9 cellular contexts compared by ENCODE assay signal in the genomic region with DNA sequence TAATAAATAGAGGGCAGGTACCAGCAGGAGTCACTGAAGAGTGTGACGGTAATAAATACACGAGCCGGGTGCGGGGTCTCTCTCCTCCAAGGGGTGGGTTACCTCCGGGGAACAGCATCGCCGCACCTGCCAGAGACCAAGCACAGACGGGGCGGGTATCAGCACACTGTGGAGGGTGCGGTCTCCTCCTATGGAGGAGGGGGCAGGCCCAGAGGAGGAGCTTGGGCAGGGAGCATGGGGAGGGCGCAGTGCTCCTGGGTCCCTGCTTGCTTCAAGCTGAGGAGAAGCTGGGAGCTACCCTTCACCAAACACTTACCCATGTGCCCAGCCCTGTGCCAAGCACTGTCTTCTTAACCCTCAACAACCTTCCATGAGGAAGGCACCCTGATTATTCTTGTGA. TPM values are rescaled to one million over a fixed set of nuclear protein-coding genes. Genes with fewer than 3 reads are reported as not detected.
DNase-seq lines count a peak whose midpoint lies in the region; ATAC-seq and TF ChIP-seq lines count a peak whose summit lies in the region.
"Had no signal": no experiment of that assay in that cellular context is flagged by ENCODE, and none has a peak within 500 bp of the region (broad histone marks: within the 10 kb centered on the region; RNA-seq: fewer than 3 reads in every experiment).

No MANE protein-coding gene starts in this region.

- no peak overlapping the region for H3K56ac ChIP-seq in IMR-90 (ENCODE audit: extremely low read depth, insufficient read depth, low read length)

- H2BK15ac ChIP-seq in IMR-90 (ENCODE audit: low read depth, low read length) = no peak overlapping the region; the same call in 2 of the 3 replicates

- peak overlapping the region; percentile 20; the same call in 1 of the 2 replicates for H2AK5ac ChIP-seq in IMR-90 (ENCODE audit: low read depth, low read length)

- H2AK9ac ChIP-seq in IMR-90 (replicated peaks; ENCODE audit: low read depth, low read length, poor library complexity) = peak overlapping the region; percentile 16

- TF ChIP-seq CTCF in IMR-90 (conservative IDR thresholded peaks at IDR 0.05; ENCODE audit: low read depth, low read length) = no peak

- no peak overlapping the region for H2BK120ac ChIP-seq in IMR-90 (ENCODE audit: low read depth, low read length)

- no peak overlapping the region; a peak in 1 of 4 replicates for H4K8ac ChIP-seq in IMR-90 (ENCODE audit: low read depth in 2 of 2, low read length in 2 of 2)

- no peaks in the 10 kb centered on the region for H3K36me3 ChIP-seq in IMR-90 (ENCODE audit: control insufficient read depth, insufficient read depth, low read length)
- H3K36me3 ChIP-seq in effector memory CD4-positive, alpha-beta T cell (ENCODE audit: control insufficient read depth, insufficient read depth, low read length) = no peaks in the 10 kb centered on the region

- no TSS peak for BruUV-seq in IMR-90 (replicated peaks; lab: Mats Ljungman, UMichigan)

- H2BK20ac ChIP-seq in IMR-90 (ENCODE audit: low read depth, low read length) = no peak overlapping the region

- H4K5ac ChIP-seq in IMR-90 (ENCODE audit: low read depth, low read length) = no peak overlapping the region

- H3K9me3 ChIP-seq in IMR-90 (ENCODE audit: control insufficient read depth, insufficient read depth, low read length) = no peaks in the 10 kb centered on the region
- H3K9me3 ChIP-seq in effector memory CD4-positive, alpha-beta T cell (ENCODE audit: control insufficient read depth, low read length) = no peaks in the 10 kb centered on the region

- H3K4me3 Mint-ChIP-seq in activated CD8-positive, alpha-beta memory T cell treated with anti-CD3 and anti-CD28 coated beads, Interleukin-2, amount 10 ng/mL, durations not matched to agents 7 days and 5 days = no peak overlapping the region
- H3K4me3 Mint-ChIP-seq in stimulated activated naive CD8-positive, alpha-beta T cell treated with anti-CD3 and anti-CD28 coated beads, Interleukin-15, amount 100 ng/mL, for 72 hours = peak overlapping the region; percentile 37 to 84

- peaks cover 32% of the 10 kb centered on the region for H3K4me1 Mint-ChIP-seq in activated CD8-positive, alpha-beta memory T cell treated with anti-CD3 and anti-CD28 coated beads, Interleukin-2, amount 10 ng/mL, durations not matched to agents 7 days and 5 days
- H3K4me1 Mint-ChIP-seq in stimulated activated naive CD8-positive, alpha-beta T cell treated with anti-CD3 and anti-CD28 coated beads, Interleukin-15, amount 100 ng/mL, for 72 hours = peaks cover 48% of the 10 kb centered on the region

- ATAC-seq in activated CD8-positive, alpha-beta memory T cell treated with anti-CD3 and anti-CD28 coated beads, Interleukin-2, amount 10 ng/mL, durations not matched to agents 7 days and 5 days = no peak
- ATAC-seq in IMR-90 (ENCODE audit: low read depth) (no peak), HG03025 (IDR thresholded peaks at IDR 0.05; ENCODE audit: low FRiP score, unreplicated experiment) (no peak)
- no peak for ATAC-seq in stimulated activated naive CD8-positive, alpha-beta T cell treated with anti-CD3 and anti-CD28 coated beads, Interleukin-15, amount 100 ng/mL, for 72 hours

- no peak for TF ChIP-seq POLR2A in IMR-90 (IDR thresholded peaks at IDR 0.05; ENCODE audit: low read depth, low read length)

- no peaks in the 10 kb centered on the region for H3K27me3 ChIP-seq in IMR-90 (ENCODE audit: control insufficient read depth, insufficient read depth, low read length)
- no peaks in the 10 kb centered on the region for H3K27me3 ChIP-seq in effector memory CD4-positive, alpha-beta T cell (replicated peaks; ENCODE audit: control insufficient read depth, insufficient read depth, low read length, poor library complexity, severe bottlenecking)

- 67% methylated on average over 1 of the region's 11 CpGs; no CpG with 5 or more reads in 1 of the 2 experiments for WGBS in IMR-90 (ENCODE audit: extremely low coverage in 2 of 2, insufficient read length in 1 of 2), 2 experiments

- peak overlapping the region; percentile 23 for H2AFZ ChIP-seq in IMR-90 (replicated peaks; ENCODE audit: low read length, poor library complexity)

- CTCF ChIA-PET in activated CD8-positive, alpha-beta memory T cell treated with anti-CD3 and anti-CD28 coated beads, Interleukin-2, amount 10 ng/mL, durations not matched to agents 7 days and 5 days (lab: Charles Lee) = interaction anchor here (0.9 to 8.5 kb wide), 9 partner anchors 11 to 146 kb away, joined by 3 to 60 read pairs (median 4); partner anchors contain the start of gene ACYP1
- CTCF ChIA-PET in IMR-90 (lab: Yijun Ruan, JAX) = interaction anchor here (1.5 kb wide), 1 partner anchor 146 kb away, joined by 7 read pairs; no protein-coding TSS in a partner anchor

- intact Hi-C loops in IMR-90 (cut with micrococcal nuclease) = loop anchor here (5.0 to 10.0 kb wide), 2 partner anchors 125 to 352 kb away; partner anchors contain the start of gene ZC2HC1C

- peak overlapping the region; percentile 63 for H3K27ac Mint-ChIP-seq in activated CD8-positive, alpha-beta memory T cell treated with anti-CD3 and anti-CD28 coated beads, Interleukin-2, amount 10 ng/mL, durations not matched to agents 7 days and 5 days
- H3K27ac Mint-ChIP-seq in stimulated activated naive CD8-positive, alpha-beta T cell treated with anti-CD3 and anti-CD28 coated beads, Interleukin-15, amount 100 ng/mL, for 72 hours = peak overlapping the region; percentile 66 to 97

- no peaks in the 10 kb centered on the region for H4K20me1 ChIP-seq in IMR-90 (ENCODE audit: insufficient read depth, low read length)

- peaks cover 21% of the 10 kb centered on the region for H3K4me1 ChIP-seq in IMR-90 (ENCODE audit: control insufficient read depth, insufficient read depth, low read length)
- H3K4me1 ChIP-seq in effector memory CD4-positive, alpha-beta T cell (ENCODE audit: control insufficient read depth, insufficient read depth, low read length, poor library complexity, severe bottlenecking) = peaks cover 26% of the 10 kb centered on the region

- POLR2A ChIA-PET in IMR-90 (lab: Charles Lee; ENCODE audit: unreplicated experiment) = no interaction called here

- no peak overlapping the region for H3K4me2 ChIP-seq in IMR-90 (ENCODE audit: low read depth, low read length)

- no peak for DNase-seq in activated CD8-positive, alpha-beta memory T cell treated with anti-CD3 and anti-CD28 coated beads, Interleukin-2, amount 10 ng/mL, durations not matched to agents 7 days and 5 days
- no peak for DNase-seq in activated CD8-positive, alpha-beta memory T cell treated with anti-CD3 and anti-CD28 coated beads for 24 hours
- DNase-seq in IMR-90 = no peak
- DNase-seq in effector memory CD4-positive, alpha-beta T cell = no peak
- no peak for DNase-seq in stimulated activated naive CD8-positive, alpha-beta T cell treated with anti-CD3 and anti-CD28 coated beads, Interleukin-15, amount 100 ng/mL, for 72 hours
- no peak for DNase-seq in NCI-H446 (lab: John Stamatoyannopoulos, UW)
- DNase-seq in MV-4-11 (lab: John Stamatoyannopoulos, UW) = no peak
- DNase-seq: NCI-H2171 had no signal

- H3K27me3 Mint-ChIP-seq in activated CD8-positive, alpha-beta memory T cell treated with anti-CD3 and anti-CD28 coated beads, Interleukin-2, amount 10 ng/mL, durations not matched to agents 7 days and 5 days = no peaks in the 10 kb centered on the region
- H3K27me3 Mint-ChIP-seq in stimulated activated naive CD8-positive, alpha-beta T cell treated with anti-CD3 and anti-CD28 coated beads, Interleukin-15, amount 100 ng/mL, for 72 hours = peaks cover 7% of the 10 kb centered on the region

- no peak overlapping the region for H4K91ac ChIP-seq in IMR-90 (ENCODE audit: insufficient read depth, low read depth, low read length)

- no peak overlapping the region for H3K14ac ChIP-seq in IMR-90 (replicated peaks; ENCODE audit: low read depth, low read length)

- H3K9me1 ChIP-seq in IMR-90 (ENCODE audit: insufficient read depth, low read length) = peaks cover 18% of the 10 kb centered on the region

- H3K36me3 Mint-ChIP-seq in activated CD8-positive, alpha-beta memory T cell treated with anti-CD3 and anti-CD28 coated beads, Interleukin-2, amount 10 ng/mL, durations not matched to agents 7 days and 5 days = no peaks in the 10 kb centered on the region

- no peak overlapping the region for H3K27ac ChIP-seq in IMR-90 (ENCODE audit: insufficient read depth, low read length)
- peak overlapping the region; percentile 56 for H3K27ac ChIP-seq in effector memory CD4-positive, alpha-beta T cell (ENCODE audit: insufficient read depth, low read length, poor library complexity, severe bottlenecking)

- H3K18ac ChIP-seq in IMR-90 (ENCODE audit: low read depth, low read length) = no peak overlapping the region

- TF ChIP-seq RAD21 in IMR-90 (IDR thresholded peaks at IDR 0.05; ENCODE audit: low read length) = no peak

- H3K4ac ChIP-seq in IMR-90 (ENCODE audit: low read depth, low read length) = no peak overlapping the region

- H2BK5ac ChIP-seq in IMR-90 (ENCODE audit: low read depth, low read length, poor library complexity, severe bottlenecking) = no peak overlapping the region

- no peak overlapping the region for H3K23ac ChIP-seq in IMR-90 (ENCODE audit: low read depth, low read length)

- H3K79me1 ChIP-seq in IMR-90 (ENCODE audit: low read depth in 1 of 2, low read length in 2 of 2) = no peaks in the 10 kb centered on the region

- H3K9me3 Mint-ChIP-seq in activated CD8-positive, alpha-beta memory T cell treated with anti-CD3 and anti-CD28 coated beads, Interleukin-2, amount 10 ng/mL, durations not matched to agents 7 days and 5 days (ENCODE audit: low read depth) = no peaks in the 10 kb centered on the region
- H3K9me3 Mint-ChIP-seq in stimulated activated naive CD8-positive, alpha-beta T cell treated with anti-CD3 and anti-CD28 coated beads, Interleukin-15, amount 100 ng/mL, for 72 hours = peaks cover 0 to 8% of the 10 kb centered on the region in 2 donors

- dilution Hi-C loops in IMR-90 (cut with HindIII; ENCODE audit: low sequenced_read_pairs, unreplicated experiment) = no loop called here

- no peak overlapping the region for H3K4me3 ChIP-seq in IMR-90 (ENCODE audit: insufficient read depth, low read depth, low read length)
- no peak overlapping the region for H3K4me3 ChIP-seq in effector memory CD4-positive, alpha-beta T cell (ENCODE audit: insufficient read depth, low read depth, low read length, poor library complexity, severe bottlenecking)

- in situ Hi-C loops in IMR-90 (cut with MboI; ENCODE audit: low sequenced_read_pairs) = no loop called here

- H3K9ac ChIP-seq in IMR-90 (ENCODE audit: low read depth, low read length) = no peak overlapping the region

RNA-seq across cellular contexts. Expression of gene PGF, which starts 12.8 kb away (rescaled TPM):
- under 1 TPM; 0.29 to 0.56 TPM for total RNA-seq in activated CD8-positive, alpha-beta memory T cell treated with anti-CD3 and anti-CD28 coated beads, Interleukin-2, amount 10 ng/mL, durations not matched to agents 7 days and 5 days
- total RNA-seq in IMR-90 (2012; rRNA removed) = 0.28 and 0.36 TPM in 2 replicates
- 0.39 and 0.42 TPM in 2 replicates for polyA plus RNA-seq in IMR-90 (2012; rRNA removed)
- polyA plus RNA-seq in IMR-90 (2012; cell fraction: cytosol; rRNA removed) = 0.21 and 1.0 TPM in 2 replicates
- 0.28 and 0.52 TPM in 2 replicates for polyA plus RNA-seq in IMR-90 (2012; cell fraction: nucleus; rRNA removed; ENCODE audit: low replicate concordance)

RNA-seq across cellular contexts. Expression of gene RPS6KL1, which starts 19.5 kb away (rescaled TPM):
- 1 to 10 TPM; 2.5 to 3.6 TPM for total RNA-seq in activated CD8-positive, alpha-beta memory T cell treated with anti-CD3 and anti-CD28 coated beads, Interleukin-2, amount 10 ng/mL, durations not matched to agents 7 days and 5 days
- total RNA-seq in IMR-90 (2012; rRNA removed) = 0.72 and 1.1 TPM in 2 replicates
- polyA plus RNA-seq in IMR-90 (2012; rRNA removed) = 1.2 and 1.7 TPM in 2 replicates
- polyA plus RNA-seq in IMR-90 (2012; cell fraction: cytosol; rRNA removed) = 0.44 and 0.67 TPM in 2 replicates
- 3.6 and 5.3 TPM in 2 replicates for polyA plus RNA-seq in IMR-90 (2012; cell fraction: nucleus; rRNA removed; ENCODE audit: low replicate concordance)
